ENCODE assay signal across 7 cellular contexts in genomic region chr4:190049378-190050239, GRCh38. TPM values are rescaled to one million over a fixed set of nuclear protein-coding genes. Genes with fewer than 3 reads are reported as not detected.
"Had no signal": no experiment of that assay in that cellular context is flagged by ENCODE, and none has a peak within 500 bp of the region (broad histone marks: within the 10 kb centered on the region; RNA-seq: fewer than 3 reads in every experiment).

No MANE protein-coding gene starts in this region.

RNA-seq across cellular contexts. Expression of gene DBET, which starts 14.7 kb away (rescaled TPM):
- total RNA-seq: activated CD8-positive, alpha-beta T cell treated with anti-CD3 and anti-CD28 coated beads, Interleukin-2, amount 10 ng/mL, durations not matched to agents 7 days and 5 days; activated naive CD8-positive, alpha-beta T cell treated with anti-CD3 and anti-CD28 coated beads, Interleukin-2, amount 10 ng/mL, durations not matched to agents 7 days and 5 days; adrenal gland; OCI-LY7; SJSA1 had no signal
- polyA plus RNA-seq: adrenal gland had no signal

RNA-seq across cellular contexts. Expression of gene FRG2, which starts 22.6 kb away (rescaled TPM):
- total RNA-seq: activated CD8-positive, alpha-beta T cell treated with anti-CD3 and anti-CD28 coated beads, Interleukin-2, amount 10 ng/mL, durations not matched to agents 7 days and 5 days; activated naive CD8-positive, alpha-beta T cell treated with anti-CD3 and anti-CD28 coated beads, Interleukin-2, amount 10 ng/mL, durations not matched to agents 7 days and 5 days; adrenal gland; cardiac septum; OCI-LY7; SJSA1; WTC11 had no signal
- polyA plus RNA-seq: adrenal gland had no signal
